24 cellular contexts compared by ENCODE assay signal in genomic region chr10:60410970-60411369, GRCh38.
"Had no signal": no experiment of that assay in that cellular context is flagged by ENCODE, and none has a peak within 500 bp of the region (broad histone marks: within the 10 kb centered on the region; RNA-seq: fewer than 3 reads in every experiment).

No MANE protein-coding gene starts in this region.

- ATAC-seq: foreskin keratinocyte; gastroesophageal sphincter; heart left ventricle; left lung; naive thymus-derived CD4-positive, alpha-beta T cell; sciatic nerve; stimulated activated memory B cell treated with anti-CD40 and anti-IgM and Interleukin-4, amounts not matched to agents 10 μg/mL and 1 μg/mL and 100 μg/mL, for 72 hours had no signal

- H3K9ac ChIP-seq: parathyroid adenoma had no signal

- H3K4me2 ChIP-seq: hepatocyte had no signal

- H3K27ac ChIP-seq: esophagus muscularis mucosa, foreskin keratinocyte, gastroesophageal sphincter, heart left ventricle, hepatocyte, left lung, parathyroid adenoma, thoracic aorta, tibial nerve, upper lobe of left lung had no signal

- H3K4me1 ChIP-seq: esophagus muscularis mucosa, gastroesophageal sphincter, heart left ventricle, left lung, parathyroid adenoma, upper lobe of left lung had no signal

- H3K27me3 Mint-ChIP-seq: naive thymus-derived CD4-positive, alpha-beta T cell; progenitor cell of endocrine pancreas; stimulated activated memory B cell treated with anti-CD40 and anti-IgM and Interleukin-4, amounts not matched to agents 10 μg/mL and 1 μg/mL and 100 μg/mL, for 72 hours had no signal

- DNase-seq: cerebellar nuclear complex; cortex of kidney; foreskin keratinocyte; heart left ventricle; kidney; left lung; mesendoderm; midbrain; naive thymus-derived CD4-positive, alpha-beta T cell; nucleus accumbens; stimulated activated CD4-positive, alpha-beta T cell treated with anti-CD3 and anti-CD28 coated beads, Interleukin-2, amount 100 ng/mL, for 24 hours; stimulated activated CD4-positive, alpha-beta T cell treated with anti-CD3 and anti-CD28 coated beads, Interleukin-4, amount 100 ng/mL, for 24 hours; upper lobe of left lung had no signal

- H2AFZ ChIP-seq: hepatocyte, parathyroid adenoma had no signal

- H3K4me3 ChIP-seq: esophagus muscularis mucosa, gastroesophageal sphincter, heart left ventricle, hepatocyte, left lung, thoracic aorta, tibial nerve, upper lobe of left lung had no signal

- H3K4me3 Mint-ChIP-seq: naive thymus-derived CD4-positive, alpha-beta T cell; nephron; stimulated activated memory B cell treated with anti-CD40 and anti-IgM and Interleukin-4, amounts not matched to agents 10 μg/mL and 1 μg/mL and 100 μg/mL, for 72 hours; stimulated activated naive CD8-positive, alpha-beta T cell treated with anti-CD3 and anti-CD28 coated beads, Interleukin-15, Interleukin-2, amounts not matched to agents 100 ng/mL and 50 ng/mL, for 24 hours had no signal

- H3K79me2 ChIP-seq: hepatocyte, parathyroid adenoma had no signal

- H3K9me3 Mint-ChIP-seq: nephron; stimulated activated memory B cell treated with anti-CD40 and anti-IgM and Interleukin-4, amounts not matched to agents 10 μg/mL and 1 μg/mL and 100 μg/mL, for 72 hours; stimulated activated naive CD8-positive, alpha-beta T cell treated with anti-CD3 and anti-CD28 coated beads, Interleukin-15, Interleukin-2, amounts not matched to agents 100 ng/mL and 50 ng/mL, for 24 hours had no signal

- H3K27ac Mint-ChIP-seq: nephron; progenitor cell of endocrine pancreas; stimulated activated memory B cell treated with anti-CD40 and anti-IgM and Interleukin-4, amounts not matched to agents 10 μg/mL and 1 μg/mL and 100 μg/mL, for 72 hours; stimulated activated naive CD8-positive, alpha-beta T cell treated with anti-CD3 and anti-CD28 coated beads, Interleukin-15, Interleukin-2, amounts not matched to agents 100 ng/mL and 50 ng/mL, for 24 hours had no signal

- H3K4me1 Mint-ChIP-seq: stimulated activated memory B cell treated with anti-CD40 and anti-IgM and Interleukin-4, amounts not matched to agents 10 μg/mL and 1 μg/mL and 100 μg/mL, for 72 hours had no signal

- H3K27me3 ChIP-seq: esophagus muscularis mucosa, foreskin keratinocyte, gastroesophageal sphincter, heart left ventricle, hepatocyte, left lung, tibial nerve, upper lobe of left lung had no signal

- H3K9me3 ChIP-seq: esophagus muscularis mucosa, gastroesophageal sphincter, heart left ventricle, left lung, thoracic aorta, tibial nerve, upper lobe of left lung had no signal

- H3K36me3 ChIP-seq: esophagus muscularis mucosa, gastroesophageal sphincter, heart left ventricle, left lung, thoracic aorta, tibial nerve, upper lobe of left lung had no signal
